8 cellular contexts compared by ENCODE assay signal in the genomic region with DNA sequence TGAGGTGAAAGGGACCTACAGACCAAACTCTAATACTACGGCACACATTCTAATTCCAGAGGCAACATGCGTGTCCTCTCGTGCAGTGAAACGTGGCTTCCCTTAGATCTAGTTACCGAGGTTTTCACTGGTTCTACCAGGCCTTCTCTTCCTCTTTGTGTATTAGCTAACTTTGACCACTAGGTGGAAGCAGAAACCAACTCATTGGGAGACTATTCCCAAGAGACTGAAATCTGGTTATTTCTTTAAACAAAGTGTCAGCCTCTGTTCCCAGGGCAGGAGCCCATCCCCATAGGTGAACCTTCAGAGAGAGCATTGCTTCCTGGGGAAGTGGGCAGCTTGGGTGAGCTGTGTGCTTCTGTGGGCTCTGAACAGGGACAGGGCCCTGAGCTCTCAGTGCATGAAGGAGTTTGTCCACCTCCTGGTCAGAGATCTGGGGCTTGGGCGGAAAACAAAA. TPM values are rescaled to one million over a fixed set of nuclear protein-coding genes. Genes with fewer than 3 reads are reported as not detected.
A peak's percentile ranks its signal among the peaks of the same experiment; 100 is the strongest.
DNase-seq lines count a peak whose midpoint lies in the region; ATAC-seq and TF ChIP-seq lines count a peak whose summit lies in the region.

No MANE protein-coding gene starts in this region.

- TF ChIP-seq CTCF in BJ (IDR thresholded peaks at IDR 0.05; ENCODE audit: insufficient read depth, low read depth, low read length) (peak; percentile 82), testis (IDR thresholded peaks at IDR 0.05) (peak; percentile 81 to 91 (median 85))

- WGBS in testis, 2 donors = 23 to 29% methylated on average over 6 of the region's 6 CpGs

- ATAC-seq in GM18861 (IDR thresholded peaks at IDR 0.05; ENCODE audit: unreplicated experiment) = peak; percentile 67
- no peak for ATAC-seq in GM21576 (IDR thresholded peaks at IDR 0.05; ENCODE audit: unreplicated experiment)

- H3K4me1 ChIP-seq in testis = no peaks in the 10 kb centered on the region

- H3K9me3 ChIP-seq in testis = no peaks in the 10 kb centered on the region

- peaks cover 3% of the 10 kb centered on the region; the same call in 1 of the 2 replicates for H3K27me3 ChIP-seq in BJ (ENCODE audit: control insufficient read depth, insufficient read depth, low read length)
- H3K27me3 ChIP-seq in testis = no peaks in the 10 kb centered on the region

- no peak for TF ChIP-seq POLR2A in testis (IDR thresholded peaks at IDR 0.05)

- in situ Hi-C loops in KBM-7 (cut with MboI; ENCODE audit: low pct_unique_long_range_greater_than_20kb, low sequenced_read_pairs) = loop anchor here (25.0 kb wide), 2 partner anchors 438 to 688 kb away; partner anchors contain the start of gene MYH13

- no peak overlapping the region for H3K27ac ChIP-seq in testis

- DNase-seq in BJ (ENCODE audit: low read depth) (no peak), KBM-7 (peak; percentile 74), RKO (ENCODE audit: low spot score) (peak; percentile 77), cerebellar cortex (ENCODE audit: low spot score) (peak; percentile 91), kidney tubule cell (ENCODE audit: low spot score) (peak; percentile 75), testis (peak; percentile 25)

- H3K4me3 ChIP-seq in BJ (ENCODE audit: low read depth, low read length) (no peak overlapping the region), testis (no peak overlapping the region)

- intact Hi-C loops in testis (cut with DNase I; ENCODE audit: low total_unique reads) = loop anchor here (10.0 kb wide), 1 partner anchor 690 kb away; no protein-coding TSS in a partner anchor

- CTCF ChIA-PET in BJ (lab: Yijun Ruan, JAX) = interaction anchor here (0.6 to 7.2 kb wide), 19 partner anchors 9 to 1325 kb away, joined by 3 to 98 read pairs (median 5); no protein-coding TSS in a partner anchor

- H3K36me3 ChIP-seq in BJ (ENCODE audit: control insufficient read depth, insufficient read depth, low read length) = no peaks in the 10 kb centered on the region
- no peaks in the 10 kb centered on the region for H3K36me3 ChIP-seq in testis (ENCODE audit: low read depth, missing control alignments)

- POLR2A ChIA-PET in BJ (lab: Charles Lee) = interaction anchor here (0.7 kb wide), 1 partner anchor 264 kb away, joined by 5 read pairs; no protein-coding TSS in a partner anchor

RNA-seq across cellular contexts. Expression of gene RCVRN, which starts 19.7 kb away (rescaled TPM):
- not detected in 2 replicates for polyA plus RNA-seq in BJ (2011; rRNA removed)
- not detected in 2 replicates for polyA minus RNA-seq in BJ (2011; rRNA and poly(A)+ RNA removed)
- total RNA-seq in testis = under 1 TPM; 0.50 to 0.63 TPM
- 0.32 TPM for polyA plus RNA-seq in testis (ENCODE audit: insufficient read depth, low read depth, low replicate concordance)
